8 cellular contexts compared by ENCODE assay signal in the genomic region with DNA sequence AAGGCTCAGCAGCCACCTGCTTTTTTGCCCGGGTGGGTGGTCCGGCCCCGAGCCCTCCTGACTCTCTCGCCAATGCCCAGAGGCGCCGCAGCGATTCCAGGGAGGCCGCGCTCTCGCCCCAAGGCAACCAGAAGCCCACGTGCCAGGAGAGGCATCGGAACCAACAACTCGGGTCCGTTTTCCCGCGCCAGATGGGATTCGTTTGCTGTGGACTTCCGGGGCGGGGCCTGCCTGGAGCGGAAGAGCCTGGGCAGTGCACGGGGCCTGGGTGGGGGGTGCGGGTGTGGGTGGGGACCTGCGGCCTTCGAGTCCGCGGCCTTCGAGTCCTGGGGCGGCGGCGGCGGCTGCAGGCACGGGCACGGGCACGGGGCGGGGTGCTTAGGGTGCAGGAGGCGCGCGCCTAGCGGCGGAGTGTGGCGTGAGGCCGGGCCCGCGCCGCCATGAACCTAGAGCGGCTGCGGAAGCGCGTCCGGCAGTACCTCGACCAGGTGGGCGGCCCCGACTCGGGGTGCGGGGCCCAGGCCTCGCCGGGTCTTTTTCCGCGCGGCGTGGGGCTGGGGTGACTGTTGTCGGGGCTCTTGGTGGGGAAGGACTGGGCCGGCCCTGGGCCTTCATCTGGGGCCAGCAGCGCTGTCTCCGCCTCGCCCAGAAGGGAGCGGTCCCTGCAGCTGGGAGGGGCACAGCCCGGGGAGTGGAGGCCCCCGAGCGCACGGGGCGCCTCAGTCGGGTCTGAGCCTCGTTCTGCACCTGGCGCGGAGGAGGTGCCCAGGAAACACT. TPM values are rescaled to one million over a fixed set of nuclear protein-coding genes. Genes with fewer than 3 reads are reported as not detected.
A peak's percentile ranks its signal among the peaks of the same experiment; 100 is the strongest.
DNase-seq lines count a peak whose midpoint lies in the region; ATAC-seq and TF ChIP-seq lines count a peak whose summit lies in the region.

A gene with protein sequence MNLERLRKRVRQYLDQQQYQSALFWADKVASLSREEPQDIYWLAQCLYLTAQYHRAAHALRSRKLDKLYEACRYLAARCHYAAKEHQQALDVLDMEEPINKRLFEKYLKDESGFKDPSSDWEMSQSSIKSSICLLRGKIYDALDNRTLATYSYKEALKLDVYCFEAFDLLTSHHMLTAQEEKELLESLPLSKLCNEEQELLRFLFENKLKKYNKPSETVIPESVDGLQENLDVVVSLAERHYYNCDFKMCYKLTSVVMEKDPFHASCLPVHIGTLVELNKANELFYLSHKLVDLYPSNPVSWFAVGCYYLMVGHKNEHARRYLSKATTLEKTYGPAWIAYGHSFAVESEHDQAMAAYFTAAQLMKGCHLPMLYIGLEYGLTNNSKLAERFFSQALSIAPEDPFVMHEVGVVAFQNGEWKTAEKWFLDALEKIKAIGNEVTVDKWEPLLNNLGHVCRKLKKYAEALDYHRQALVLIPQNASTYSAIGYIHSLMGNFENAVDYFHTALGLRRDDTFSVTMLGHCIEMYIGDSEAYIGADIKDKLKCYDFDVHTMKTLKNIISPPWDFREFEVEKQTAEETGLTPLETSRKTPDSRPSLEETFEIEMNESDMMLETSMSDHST (plus strand): TSS at position 253 of the 777 bp plus-strand sequence. CDS start 188 bp downstream, at position 441.

- TF ChIP-seq POLR2A in testis (IDR thresholded peaks at IDR 0.05), result no peak

- H3K4me3 ChIP-seq in osteoblast (ENCODE audit: insufficient read depth, low read length) (peak within 1 kb of the TSS; percentile 81), testis (peak within 1 kb of the TSS; percentile 88 to 96)

- H3K79me2 ChIP-seq in osteoblast (ENCODE audit: insufficient read depth, low read length), result peaks cover 43% of the 10 kb centered on the region

- H4K20me1 ChIP-seq in osteoblast (ENCODE audit: insufficient read depth, low read length), result peaks cover 15% of the 10 kb centered on the region

- H3K4me2 ChIP-seq in osteoblast (ENCODE audit: insufficient read depth, low read length), result peak within 1 kb of the TSS; percentile 93

- H3K36me3 ChIP-seq in osteoblast (ENCODE audit: insufficient read depth, low read length) (peaks cover 30% of the 10 kb centered on the region), testis (ENCODE audit: low read depth, missing control alignments) (no peaks in the 10 kb centered on the region)

- 1% methylated on average over 39 to 65 of the region's 76 CpGs for WGBS in testis, 2 donors

- H3K27ac ChIP-seq in osteoblast (ENCODE audit: low read depth, low read length) (peak within 1 kb of the TSS; percentile 51), testis (peak within 1 kb of the TSS; percentile 86 to 88)

- H2AFZ ChIP-seq in osteoblast (ENCODE audit: low read length), result peak within 1 kb of the TSS; percentile 96

- H3K9me3 Mint-ChIP-seq in activated naive CD4-positive, alpha-beta T cell treated with anti-CD3 and anti-CD28 coated beads, Interleukin-2, amount 50 U/mL, for 72 hours, result peaks cover 0 to 4% of the 10 kb centered on the region in 2 donors

- CTCF ChIA-PET in GM10248 (lab: Yijun Ruan, JAX), result interaction anchor here (1.2 kb wide), 1 partner anchor 356 kb away, joined by 3 read pairs; no protein-coding TSS in a partner anchor

- peak; percentile 87 for ATAC-seq in HG02571 (IDR thresholded peaks at IDR 0.05; ENCODE audit: unreplicated experiment)
- ATAC-seq in activated naive CD4-positive, alpha-beta T cell treated with anti-CD3 and anti-CD28 coated beads, Interleukin-2, amount 50 U/mL, for 72 hours, result peak; percentile 94 to 95

- H3K27ac Mint-ChIP-seq in activated naive CD4-positive, alpha-beta T cell treated with anti-CD3 and anti-CD28 coated beads, Interleukin-2, amount 50 U/mL, for 72 hours, result peak within 1 kb of the TSS; percentile 85 to 92

- peaks cover 28 to 29% of the 10 kb centered on the region in 2 donors for H3K36me3 Mint-ChIP-seq in activated naive CD4-positive, alpha-beta T cell treated with anti-CD3 and anti-CD28 coated beads, Interleukin-2, amount 50 U/mL, for 72 hours

- H3K27me3 ChIP-seq in osteoblast (ENCODE audit: insufficient read depth, low read length) (peaks cover 15% of the 10 kb centered on the region), testis (no peaks in the 10 kb centered on the region)

- intact Hi-C loops in testis (cut with DNase I; ENCODE audit: low total_unique reads), result no loop called here

- TF ChIP-seq CTCF in GM10248 (IDR thresholded peaks at IDR 0.05; ENCODE audit: control extremely low read depth, extremely low read depth, low read depth, missing control alignments) (no peak), osteoblast (IDR thresholded peaks at IDR 0.05; ENCODE audit: extremely low read depth, low read depth, low read length) (no peak), testis (IDR thresholded peaks at IDR 0.05) (peak in 2 of 3 experiments; percentile 3 to 11)

- DNase-seq in GM10248 (ENCODE audit: extremely low spot score) (peak; percentile 94), NCI-H1048 (lab: John Stamatoyannopoulos, UW) (peak; percentile 88), SKM-1 (lab: John Stamatoyannopoulos, UW; ENCODE audit: unreplicated experiment) (peak; percentile 88), glomerular visceral epithelial cell (ENCODE audit: extremely low spot score) (peak; percentile 94), osteoblast (ENCODE audit: insufficient read length, low spot score, missing footprints) (peak; percentile 99), testis (peak; percentile 96)
- DNase-seq in activated naive CD4-positive, alpha-beta T cell treated with anti-CD3 and anti-CD28 coated beads, Interleukin-2, amount 50 U/mL, for 72 hours (ENCODE audit: low spot score in 2 of 2), result peak; percentile 82 to 88

- POLR2A ChIA-PET in GM10248 (lab: Yijun Ruan, JAX), result no interaction called here

- H3K9me3 ChIP-seq in osteoblast (ENCODE audit: low read depth, low read length) (no peaks in the 10 kb centered on the region), testis (no peaks in the 10 kb centered on the region)

- H3K4me1 ChIP-seq in osteoblast (ENCODE audit: insufficient read depth, low read length) (peaks cover 15% of the 10 kb centered on the region), testis (peaks cover 11% of the 10 kb centered on the region)

RNA-seq across cellular contexts. Expression of the gene that starts here (rescaled TPM):
- 100 to 1,000 TPM in 1 of 2 donors, 10 to 100 TPM in 1; 85.1 to 108 TPM for total RNA-seq in activated naive CD4-positive, alpha-beta T cell treated with anti-CD3 and anti-CD28 coated beads, Interleukin-2, amount 50 U/mL, for 72 hours
- total RNA-seq in osteoblast (82.2 and 85.7 TPM in 2 replicates), testis (100 to 1,000 TPM in 1 of 2 donors, 10 to 100 TPM in 1; 88.1 to 110 TPM)
- 96.8 TPM for polyA plus RNA-seq in testis (ENCODE audit: insufficient read depth, low read depth, low replicate concordance)

Comparison
In these comparisons a context has a peak if more than half of its experiments do, and no peak if none do; other contexts are left out.
1. Peak in every context shown above with its lines: DNase-seq, ATAC-seq, H3K4me3 ChIP-seq and H3K27ac ChIP-seq.
2. CTCF ChIP-seq: peak in testis (2 of 3); none in GM10248 (single experiment) and osteoblast (single experiment).